Comparison of ENCODE assay signal across 11 cellular contexts in the genomic region with DNA sequence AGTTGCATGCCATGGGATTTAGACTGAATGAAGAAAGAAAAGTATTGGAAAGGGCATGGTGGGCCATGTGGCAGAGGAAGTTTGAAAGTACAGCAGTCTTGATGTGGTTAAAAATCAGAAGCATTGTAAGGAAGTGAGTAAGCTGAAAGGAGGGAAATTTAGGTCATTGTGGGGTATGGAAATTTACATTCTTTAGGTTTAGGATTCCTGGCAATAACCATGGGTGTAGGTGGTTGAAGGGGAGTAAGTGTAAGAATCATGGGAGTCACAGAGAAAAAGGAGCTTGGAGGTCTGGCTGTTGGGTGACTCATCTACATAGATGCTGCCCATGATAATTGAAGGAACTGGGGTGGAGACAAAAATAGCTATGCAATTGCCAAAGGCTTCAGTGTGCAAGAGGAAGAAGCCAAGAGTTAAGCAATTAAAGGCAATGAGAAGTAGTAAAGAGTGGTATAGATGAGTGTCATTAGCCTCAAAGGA.
DNase-seq lines count a peak whose midpoint lies in the region; TF ChIP-seq lines count a peak whose summit lies in the region.
"Had no signal": no experiment of that assay in that cellular context is flagged by ENCODE, and none has a peak within 500 bp of the region (broad histone marks: within the 10 kb centered on the region; RNA-seq: fewer than 3 reads in every experiment).

No MANE protein-coding gene starts in this region.

- DNase-seq in BJ (ENCODE audit: low read depth) = peak; percentile 71
- peak; percentile 98 for DNase-seq in NB4 (ENCODE audit: low read depth)
- DNase-seq in brain pericyte (ENCODE audit: low read depth, low spot score) = peak; percentile 29
- DNase-seq in neuronal stem cell (ENCODE audit: low spot score) = no peak
- no peak for DNase-seq in type B pancreatic cell (ENCODE audit: extremely low spot score, unreplicated experiment)
- DNase-seq in uterus = no peak
- no peak for DNase-seq in NCI-H2029 treated with DMSO at 0.1 percent for 48 hours (lab: John Stamatoyannopoulos, UW)
- no peak for DNase-seq in erythroblast (lab: John Stamatoyannopoulos, UW)
- DNase-seq: NCI-H1092; stimulated activated CD4-positive, alpha-beta T cell treated with anti-CD3 and anti-CD28 coated beads, Interleukin-4, amount 100 ng/mL, for 1 hour had no signal

- intact Hi-C loops in uterus (cut with DNase I; ENCODE audit: low total_unique reads) = no loop called here

- POLR2A ChIA-PET in BJ (lab: Charles Lee) = interaction anchor here (0.7 kb wide), 1 partner anchor 380 kb away, joined by 4 read pairs; no protein-coding TSS in a partner anchor

- H3K4me1 Mint-ChIP-seq in type B pancreatic cell (ENCODE audit: unreplicated experiment) = no peaks in the 10 kb centered on the region

- H3K27ac Mint-ChIP-seq in type B pancreatic cell = no peak overlapping the region

- H3K4me3 Mint-ChIP-seq in type B pancreatic cell = no peak overlapping the region
- H3K4me3 Mint-ChIP-seq: neural crest cell had no signal

- no peak overlapping the region for H3K23ac ChIP-seq in neuronal stem cell (ENCODE audit: low read depth, low read length, poor library complexity)

- H3K36me3 Mint-ChIP-seq in type B pancreatic cell = no peaks in the 10 kb centered on the region

- no peak overlapping the region for H3K4ac ChIP-seq in neuronal stem cell (ENCODE audit: low read length)

- H3K14ac ChIP-seq in neuronal stem cell (ENCODE audit: low read length) = no peak overlapping the region

- peaks cover under 1 to 12% of the 10 kb centered on the region in 2 donors for H3K9me3 ChIP-seq in neuronal stem cell (replicated peaks in 1 of 2; ENCODE audit: control insufficient read depth in 2 of 2, insufficient read depth in 1 of 2, low read depth in 1 of 2, low read length in 2 of 2)
- H3K9me3 ChIP-seq in uterus = no peaks in the 10 kb centered on the region

- H3K18ac ChIP-seq in neuronal stem cell (ENCODE audit: low read length) = no peak overlapping the region

- H3K27me3 Mint-ChIP-seq in type B pancreatic cell = no peaks in the 10 kb centered on the region

- no peak overlapping the region for H4K8ac ChIP-seq in neuronal stem cell (ENCODE audit: low read depth, low read length)

- H2BK15ac ChIP-seq in neuronal stem cell (ENCODE audit: low read length) = no peak overlapping the region

- CTCF ChIA-PET in BJ (lab: Yijun Ruan, JAX) = interaction anchor here (0.7 kb wide), 1 partner anchor 226 kb away, joined by 3 read pairs; no protein-coding TSS in a partner anchor

- no peak overlapping the region for H3K4me2 ChIP-seq in neuronal stem cell (ENCODE audit: insufficient read depth, low read length, poor library complexity, severe bottlenecking)

- no peak overlapping the region for H3K9ac ChIP-seq in neuronal stem cell (ENCODE audit: low read depth, low read length, poor library complexity)

- H3K27ac ChIP-seq in neuronal stem cell (replicated peaks; ENCODE audit: low read length) = no peak overlapping the region
- no peak overlapping the region for H3K27ac ChIP-seq in uterus

- H3K36me3 ChIP-seq in BJ (ENCODE audit: control insufficient read depth, insufficient read depth, low read length) = no peaks in the 10 kb centered on the region
- no peaks in the 10 kb centered on the region for H3K36me3 ChIP-seq in neuronal stem cell (replicated peaks in 1 of 2; ENCODE audit: control insufficient read depth in 2 of 2, insufficient read depth in 2 of 2, low read length in 2 of 2)
- no peaks in the 10 kb centered on the region for H3K36me3 ChIP-seq in uterus

- H3K9me3 Mint-ChIP-seq in type B pancreatic cell = peaks cover 11% of the 10 kb centered on the region

- H3K27me3 ChIP-seq in BJ (ENCODE audit: control insufficient read depth, insufficient read depth, low read length) (no peaks in the 10 kb centered on the region), neuronal stem cell (ENCODE audit: control insufficient read depth in 3 of 3, insufficient read depth in 3 of 3, low read depth in 1 of 3, low read length in 3 of 3) (no peaks in the 10 kb centered on the region), uterus (no peaks in the 10 kb centered on the region)

- peak overlapping the region; percentile 6 for H2AFZ ChIP-seq in neuronal stem cell (ENCODE audit: low read length)

- H3K79me1 ChIP-seq in neuronal stem cell (ENCODE audit: low read depth, low read length) = no peaks in the 10 kb centered on the region

- TF ChIP-seq CTCF in BJ (IDR thresholded peaks at IDR 0.05; ENCODE audit: insufficient read depth, low read depth, low read length) = no peak
- no peak for TF ChIP-seq CTCF in NB4 (IDR thresholded peaks at IDR 0.05; ENCODE audit: low read depth, low read length)
- no peak for TF ChIP-seq CTCF in type B pancreatic cell (conservative IDR thresholded peaks at IDR 0.05)
- no peak for TF ChIP-seq CTCF in uterus (IDR thresholded peaks at IDR 0.05)

- no peak overlapping the region for H2AK5ac ChIP-seq in neuronal stem cell (ENCODE audit: low read depth, low read length)

- no peak overlapping the region for H4K91ac ChIP-seq in neuronal stem cell (ENCODE audit: low read depth, low read length, poor library complexity)

- H2BK5ac ChIP-seq in neuronal stem cell (ENCODE audit: low read length) = no peak overlapping the region

- H3K4me3 ChIP-seq in BJ (ENCODE audit: low read depth, low read length) = no peak overlapping the region
- H3K4me3 ChIP-seq in NB4 (ENCODE audit: low read depth, low read length) = no peak overlapping the region
- no peak overlapping the region for H3K4me3 ChIP-seq in neuronal stem cell (ENCODE audit: low read length in 2 of 2)
- no peak overlapping the region for H3K4me3 ChIP-seq in uterus

- H2BK120ac ChIP-seq in neuronal stem cell (ENCODE audit: low read depth, low read length) = no peak overlapping the region

- no peak overlapping the region for H2BK12ac ChIP-seq in neuronal stem cell (ENCODE audit: low read length)

- H3K4me1 ChIP-seq in neuronal stem cell (ENCODE audit: control insufficient read depth in 2 of 2, insufficient read depth in 1 of 2, low read depth in 1 of 2, low read length in 2 of 2) = no peaks in the 10 kb centered on the region
- no peaks in the 10 kb centered on the region for H3K4me1 ChIP-seq in uterus

- TF ChIP-seq POLR2A in NB4 (IDR thresholded peaks at IDR 0.05; ENCODE audit: extremely low read depth, insufficient read length) (no peak), uterus (IDR thresholded peaks at IDR 0.05) (no peak), erythroblast (IDR thresholded peaks at IDR 0.05; ENCODE audit: low read length) (no peak)

Comparison
In these comparisons a context has a peak if more than half of its experiments do, and no peak if none do; other contexts are left out.
1. DNase-seq: peak in BJ (single experiment), NB4 (single experiment) and brain pericyte (single experiment); none in neuronal stem cell (single experiment), type B pancreatic cell (single experiment), uterus (0 of 2), NCI-H2029 treated with DMSO at 0.1 percent for 48 hours (single experiment) and erythroblast (0 of 2).